In genomic region chr6:150417899-150418824, GRCh38 we compare ENCODE assay signal across 8 cellular contexts. TPM values are rescaled to one million over a fixed set of nuclear protein-coding genes. Genes with fewer than 3 reads are reported as not detected.
DNase-seq lines count a peak whose midpoint lies in the region; ATAC-seq and TF ChIP-seq lines count a peak whose summit lies in the region.

No MANE protein-coding gene starts in this region.

- H3K27ac Mint-ChIP-seq in T-helper 17 cell (peak overlapping the region; percentile 69), endothelial cell (ENCODE audit: unreplicated experiment) (peak overlapping the region; percentile 33)

- no peaks in the 10 kb centered on the region for H3K9me3 Mint-ChIP-seq in endothelial cell (ENCODE audit: unreplicated experiment)

- H3K4me3 ChIP-seq in mucosa of descending colon (no peak overlapping the region), urinary bladder (ENCODE audit: low read depth, low read length) (peak overlapping the region; percentile 43)

- H3K36me3 ChIP-seq in mucosa of descending colon (ENCODE audit: low read depth) (no peaks in the 10 kb centered on the region), urinary bladder (ENCODE audit: insufficient read depth) (no peaks in the 10 kb centered on the region)

- H3K4me1 ChIP-seq in mucosa of descending colon (ENCODE audit: low read depth) (peaks cover 11% of the 10 kb centered on the region), urinary bladder (ENCODE audit: insufficient read depth) (no peaks in the 10 kb centered on the region)

- peak; percentile 39 for TF ChIP-seq CTCF in endothelial cell (IDR thresholded peaks at IDR 0.05; ENCODE audit: unreplicated experiment)
- peak; percentile 59 for TF ChIP-seq CTCF in mucosa of descending colon (IDR thresholded peaks at IDR 0.05)

- H3K27me3 Mint-ChIP-seq in T-helper 17 cell (peaks cover 43% of the 10 kb centered on the region), endothelial cell (ENCODE audit: unreplicated experiment) (no peaks in the 10 kb centered on the region)

- H3K27ac ChIP-seq in urinary bladder (ENCODE audit: low read depth): peak overlapping the region; percentile 53

- peak; percentile 34 for DNase-seq in stimulated activated CD4-positive, alpha-beta T cell treated with anti-CD3 and anti-CD28 coated beads, Interleukin-4, amount 100 ng/mL, for 24 hours
- no peak for DNase-seq in stimulated activated CD4-positive, alpha-beta T cell treated with anti-CD3 and anti-CD28 coated beads, Interleukin-2, amount 100 ng/mL, for 24 hours
- peak; percentile 77 for DNase-seq in HEK293T (ENCODE audit: extremely low spot score)
- DNase-seq in NCI-H1092 (lab: John Stamatoyannopoulos, UW): peak; percentile 71
- DNase-seq in T-helper 17 cell: no peak
- peak; percentile 23 for DNase-seq in endothelial cell (ENCODE audit: low spot score)
- peak in 1 of 3 donors; percentile 65 for DNase-seq in mucosa of descending colon

- H3K4me1 Mint-ChIP-seq in T-helper 17 cell (peaks cover 13% of the 10 kb centered on the region), endothelial cell (ENCODE audit: unreplicated experiment) (peaks cover 12% of the 10 kb centered on the region)

- H3K4me3 Mint-ChIP-seq in T-helper 17 cell (peak overlapping the region; percentile 85), endothelial cell (ENCODE audit: unreplicated experiment) (no peak overlapping the region)

- CTCF ChIA-PET in HEK293T (lab: Yijun Ruan, JAX): interaction anchor here (0.5 to 2.3 kb wide), 32 partner anchors 8 to 489 kb away, joined by 3 to 40 read pairs (median 4); no protein-coding TSS in a partner anchor

- ATAC-seq in T-helper 17 cell (peak; percentile 79), mucosa of descending colon (peak; percentile 88)

- intact Hi-C loops in mucosa of descending colon (cut with DNase I, micrococcal nuclease): loop anchor here in 1 of 2 donors (2.0 kb wide), 1 partner anchor 397 kb away; no protein-coding TSS in a partner anchor

- no peaks in the 10 kb centered on the region for H3K36me3 Mint-ChIP-seq in T-helper 17 cell (ENCODE audit: low read depth)
- H3K36me3 Mint-ChIP-seq in endothelial cell (ENCODE audit: low read depth, unreplicated experiment): no peaks in the 10 kb centered on the region

- POLR2A ChIA-PET in HEK293T (lab: Yijun Ruan, JAX): interaction anchor here (0.8 to 1.6 kb wide), 3 partner anchors 9 to 397 kb away, joined by 3 to 6 read pairs (median 5); no protein-coding TSS in a partner anchor

- WGBS in urinary bladder: 8% methylated on average over 12 of the region's 12 CpGs

- H3K9me3 ChIP-seq in T-helper 17 cell (ENCODE audit: control insufficient read depth, low read length, poor library complexity, severe bottlenecking) (no peaks in the 10 kb centered on the region), mucosa of descending colon (no peaks in the 10 kb centered on the region)

TF ChIP-seq in HEK293T, 16 proteins besides CTCF, POLR2A, EP300 and RAD21:
- TF ChIP-seq HDGF (IDR thresholded peaks at IDR 0.05; ENCODE audit: borderline replicate concordance) (no peak), CTBP1 (IDR thresholded peaks at IDR 0.05; ENCODE audit: borderline replicate concordance) (peak; percentile 79), NFRKB (IDR thresholded peaks at IDR 0.05) (no peak), FOXM1 (IDR thresholded peaks at IDR 0.05; ENCODE audit: borderline replicate concordance) (no peak; the same call in 1 of the 2 replicates), LEF1 (IDR thresholded peaks at IDR 0.05; ENCODE audit: borderline replicate concordance) (no peak), FOXA1 (IDR thresholded peaks at IDR 0.05) (peak; percentile 28; the same call in 1 of the 2 replicates)
- TF ChIP-seq, protein P1, sequence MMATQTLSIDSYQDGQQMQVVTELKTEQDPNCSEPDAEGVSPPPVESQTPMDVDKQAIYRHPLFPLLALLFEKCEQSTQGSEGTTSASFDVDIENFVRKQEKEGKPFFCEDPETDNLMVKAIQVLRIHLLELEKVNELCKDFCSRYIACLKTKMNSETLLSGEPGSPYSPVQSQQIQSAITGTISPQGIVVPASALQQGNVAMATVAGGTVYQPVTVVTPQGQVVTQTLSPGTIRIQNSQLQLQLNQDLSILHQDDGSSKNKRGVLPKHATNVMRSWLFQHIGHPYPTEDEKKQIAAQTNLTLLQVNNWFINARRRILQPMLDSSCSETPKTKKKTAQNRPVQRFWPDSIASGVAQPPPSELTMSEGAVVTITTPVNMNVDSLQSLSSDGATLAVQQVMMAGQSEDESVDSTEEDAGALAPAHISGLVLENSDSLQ (IDR thresholded peaks at IDR 0.05): peak; percentile 96

RNA-seq across cellular contexts. Expression of gene IYD, which starts 49.4 kb away (rescaled TPM):
- total RNA-seq in T-helper 17 cell: not detected
- total RNA-seq in endothelial cell (ENCODE audit: unreplicated experiment): not detected
- 10 to 100 TPM in 2 of 3 donors, 1 to 10 TPM in 1; 7.5 to 25.3 (median 15.3) TPM for total RNA-seq in mucosa of descending colon
- total RNA-seq in urinary bladder: 0.69 TPM
- polyA plus RNA-seq in urinary bladder: 0.03 TPM

Comparison
In these comparisons a context has a peak if more than half of its experiments do, and no peak if none do; other contexts are left out.
1. DNase-seq: peak in stimulated activated CD4-positive, alpha-beta T cell treated with anti-CD3 and anti-CD28 coated beads, Interleukin-4, amount 100 ng/mL, for 24 hours (single experiment), HEK293T (single experiment), NCI-H1092 (single experiment) and endothelial cell (single experiment); none in stimulated activated CD4-positive, alpha-beta T cell treated with anti-CD3 and anti-CD28 coated beads, Interleukin-2, amount 100 ng/mL, for 24 hours (0 of 2) and T-helper 17 cell (0 of 3).